Comparison of ENCODE assay signal across 8 cellular contexts in genomic region chr16:69859105-69859969, GRCh38.
DNase-seq lines count a peak whose midpoint lies in the region; ATAC-seq and TF ChIP-seq lines count a peak whose summit lies in the region.

No MANE protein-coding gene starts in this region.

- H3K36me3 ChIP-seq in esophagus squamous epithelium: peaks cover 0 to 23% (median 0%) of the 10 kb centered on the region in 3 donors

- peak overlapping the region; percentile 54 to 69 for H3K27ac Mint-ChIP-seq in activated naive CD4-positive, alpha-beta T cell treated with anti-CD3 and anti-CD28 coated beads, Interleukin-2, amount 50 U/mL, for 72 hours
- H3K27ac Mint-ChIP-seq in type B pancreatic cell: peak overlapping the region; percentile 48

- H3K4me1 Mint-ChIP-seq in type B pancreatic cell (ENCODE audit: unreplicated experiment): peaks cover 27% of the 10 kb centered on the region

- ATAC-seq in activated naive CD4-positive, alpha-beta T cell treated with anti-CD3 and anti-CD28 coated beads, Interleukin-2, amount 50 U/mL, for 72 hours: no peak
- ATAC-seq in GM21360 (IDR thresholded peaks at IDR 0.05; ENCODE audit: unreplicated experiment): no peak

- no peaks in the 10 kb centered on the region for H3K36me3 Mint-ChIP-seq in activated naive CD4-positive, alpha-beta T cell treated with anti-CD3 and anti-CD28 coated beads, Interleukin-2, amount 50 U/mL, for 72 hours
- H3K36me3 Mint-ChIP-seq in type B pancreatic cell: peaks cover 19% of the 10 kb centered on the region

- no peaks in the 10 kb centered on the region for H3K27me3 ChIP-seq in esophagus squamous epithelium

- intact Hi-C loops in esophagus squamous epithelium (cut with DNase I): no loop called here

- TF ChIP-seq POLR2A in esophagus squamous epithelium (IDR thresholded peaks at IDR 0.05): no peak

- H3K9me3 ChIP-seq in esophagus squamous epithelium: no peaks in the 10 kb centered on the region

- WGBS in esophagus squamous epithelium, 2 donors: 47 to 74% methylated on average over 11 to 13 of the region's 20 CpGs

- H3K27me3 Mint-ChIP-seq in type B pancreatic cell: no peaks in the 10 kb centered on the region

- no peak for DNase-seq in activated naive CD4-positive, alpha-beta T cell treated with anti-CD3 and anti-CD28 coated beads, Interleukin-2, amount 50 U/mL, for 72 hours (ENCODE audit: low spot score in 2 of 2)
- DNase-seq in activated naive CD4-positive, alpha-beta T cell treated with anti-CD3 and anti-CD28 coated beads, Interleukin-2, amount 50 U/mL, for 16 hours: no peak
- DNase-seq in iPS-NIHi11 (ENCODE audit: low spot score) (peak; percentile 82), type B pancreatic cell (ENCODE audit: extremely low spot score, unreplicated experiment) (no peak), esophagus squamous epithelium (lab: John Stamatoyannopoulos, UW) (no peak), NCI-H1092 treated with DMSO at 0.1 percent for 48 hours (lab: John Stamatoyannopoulos, UW) (no peak)

- H3K27ac ChIP-seq in VCaP (no peak overlapping the region), esophagus squamous epithelium (no peak overlapping the region)

- H3K4me3 ChIP-seq in esophagus squamous epithelium: no peak overlapping the region

- TF ChIP-seq CTCF in VCaP (conservative IDR thresholded peaks at IDR 0.05): peak; percentile 25
- TF ChIP-seq CTCF in type B pancreatic cell (conservative IDR thresholded peaks at IDR 0.05): peak; percentile 55
- TF ChIP-seq CTCF in esophagus squamous epithelium (IDR thresholded peaks at IDR 0.05): peak in 1 of 6 experiments; percentile 11

- no peaks in the 10 kb centered on the region for H3K9me3 Mint-ChIP-seq in activated naive CD4-positive, alpha-beta T cell treated with anti-CD3 and anti-CD28 coated beads, Interleukin-2, amount 50 U/mL, for 72 hours
- H3K9me3 Mint-ChIP-seq in type B pancreatic cell: no peaks in the 10 kb centered on the region

- H3K4me3 Mint-ChIP-seq in type B pancreatic cell: no peak overlapping the region

- H3K4me1 ChIP-seq in esophagus squamous epithelium: peaks cover 0 to 19% (median 4%) of the 10 kb centered on the region in 3 donors
